In the genomic region with DNA sequence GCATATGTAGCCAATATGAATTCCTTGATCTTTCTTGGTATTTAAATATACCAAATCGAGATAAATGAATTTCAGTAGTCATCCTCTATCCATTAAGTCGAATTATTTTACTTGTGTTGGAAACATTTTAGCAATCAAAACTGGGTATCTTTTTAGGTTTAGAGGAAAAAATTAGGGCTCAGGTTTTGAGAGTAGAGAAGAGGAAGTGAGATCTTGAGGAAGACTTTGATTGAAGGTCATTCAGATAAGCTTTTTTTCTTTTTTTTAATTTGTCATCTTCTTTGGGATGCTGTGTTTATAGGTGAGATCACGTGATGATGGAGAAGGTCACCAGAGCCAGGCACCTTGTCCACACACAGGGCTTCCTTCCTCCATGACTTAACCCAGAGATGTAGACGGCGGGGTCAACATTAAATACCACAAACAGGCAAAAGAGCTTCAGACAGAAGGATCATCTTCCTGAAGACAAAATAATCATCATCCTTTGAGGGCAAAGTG, we compare ENCODE assay signal across 34 cellular contexts.
"Had no signal": no experiment of that assay in that cellular context is flagged by ENCODE, and none has a peak within 500 bp of the region (broad histone marks: within the 10 kb centered on the region; RNA-seq: fewer than 3 reads in every experiment).

No MANE protein-coding gene starts in this region.

- H3K4me1 ChIP-seq: body of pancreas, breast epithelium, colonic mucosa, esophagus squamous epithelium had no signal

- H3K27ac ChIP-seq: adrenal gland, body of pancreas, breast epithelium, cardiac muscle cell, colonic mucosa, epithelial cell of prostate, esophagus squamous epithelium, heart left ventricle, WERI-Rb-1 had no signal

- H3K27me3 ChIP-seq: adrenal gland, body of pancreas, breast epithelium, cardiac muscle cell, colonic mucosa, esophagus squamous epithelium, heart left ventricle had no signal

- FAIRE-seq: endometrium, endothelial cell of umbilical vein had no signal

- ATAC-seq: activated CD4-positive, CD25-positive, alpha-beta regulatory T cell treated with anti-CD3 and anti-CD28 coated beads, Interleukin-2, amount 50 U/mL, for 24 hours; activated CD8-positive, alpha-beta memory T cell treated with anti-CD3 and anti-CD28 coated beads, Interleukin-2, amount 10 ng/mL, durations not matched to agents 7 days and 5 days; activated naive CD8-positive, alpha-beta T cell treated with anti-CD3 and anti-CD28 coated beads, Interleukin-2, amount 50 U/mL, for 24 hours; body of pancreas; heart left ventricle; T-helper 17 cell had no signal

- H3K9me3 Mint-ChIP-seq: activated B cell treated with CpG ODN at 0.5 μM for 24 hours; activated naive CD4-positive, alpha-beta T cell treated with anti-CD3 and anti-CD28 coated beads for 36 hours had no signal

- H3K9me3 ChIP-seq: adrenal gland, body of pancreas, colonic mucosa, esophagus squamous epithelium had no signal

- H3K4me3 Mint-ChIP-seq: activated B cell treated with CpG ODN at 0.5 μM for 24 hours; activated CD4-positive, alpha-beta memory T cell treated with anti-CD3 and anti-CD28 coated beads, Interleukin-2, amount 10 ng/mL, durations not matched to agents 7 days and 5 days; activated CD8-positive, alpha-beta memory T cell treated with anti-CD3 and anti-CD28 coated beads, Interleukin-2, amount 10 ng/mL, durations not matched to agents 7 days and 5 days; activated naive CD4-positive, alpha-beta T cell treated with anti-CD3 and anti-CD28 coated beads for 36 hours; activated naive CD4-positive, alpha-beta T cell treated with anti-CD3 and anti-CD28 coated beads, Interleukin-2, amount 50 U/mL, for 24 hours; activated naive CD8-positive, alpha-beta T cell treated with anti-CD3 and anti-CD28 coated beads for 36 hours; activated naive CD8-positive, alpha-beta T cell treated with anti-CD3 and anti-CD28 coated beads, Interleukin-2, amount 50 U/mL, for 24 hours; T-helper 17 cell; T-helper 2 cell treated with Interferon-gamma antibody and Interleukin-4, amounts not matched to agents 5 μg/mL and 100 μg/mL, for 36 hours had no signal

- H3K4me3 ChIP-seq: adrenal gland, body of pancreas, breast epithelium, cardiac muscle cell, colonic mucosa, esophagus squamous epithelium, heart left ventricle had no signal

- H3K36me3 ChIP-seq: adrenal gland, breast epithelium, cardiac muscle cell, colonic mucosa, esophagus squamous epithelium, heart left ventricle, WERI-Rb-1 had no signal

- H3K27me3 Mint-ChIP-seq: activated CD4-positive, alpha-beta memory T cell treated with anti-CD3 and anti-CD28 coated beads, Interleukin-2, amount 10 ng/mL, durations not matched to agents 7 days and 5 days; activated CD8-positive, alpha-beta memory T cell treated with anti-CD3 and anti-CD28 coated beads, Interleukin-2, amount 10 ng/mL, durations not matched to agents 7 days and 5 days; activated naive CD4-positive, alpha-beta T cell treated with anti-CD3 and anti-CD28 coated beads, Interleukin-2, amount 50 U/mL, for 24 hours; activated naive CD8-positive, alpha-beta T cell treated with anti-CD3 and anti-CD28 coated beads for 36 hours; activated naive CD8-positive, alpha-beta T cell treated with anti-CD3 and anti-CD28 coated beads, Interleukin-2, amount 50 U/mL, for 24 hours; T-helper 17 cell had no signal

- H3K36me3 Mint-ChIP-seq: activated naive CD4-positive, alpha-beta T cell treated with anti-CD3 and anti-CD28 coated beads, Interleukin-2, amount 50 U/mL, for 24 hours had no signal

- DNase-seq: activated B cell treated with CpG ODN at 0.5 μM for 24 hours; activated CD4-positive, alpha-beta memory T cell treated with anti-CD3 and anti-CD28 coated beads, Interleukin-2, amount 10 ng/mL, durations not matched to agents 7 days and 5 days; activated CD4-positive, alpha-beta T cell treated with anti-CD3 and anti-CD28 coated beads for 48 hours; activated CD8-positive, alpha-beta memory T cell treated with anti-CD3 and anti-CD28 coated beads, Interleukin-2, amount 10 ng/mL, durations not matched to agents 7 days and 5 days; activated CD8-positive, alpha-beta memory T cell treated with anti-CD3 and anti-CD28 coated beads, Interleukin-2, amount 50 U/mL, for 4 hours; activated effector memory CD4-positive, alpha-beta T cell treated with Interleukin-2 at 50 U/mL for 16 hours; activated gamma-delta T cell treated with Interleukin-2 at 50 U/mL for 16 hours; activated naive CD4-positive, alpha-beta T cell treated with anti-CD3 and anti-CD28 coated beads for 36 hours; activated naive CD8-positive, alpha-beta T cell treated with anti-CD3 and anti-CD28 coated beads for 36 hours; activated naive CD8-positive, alpha-beta T cell treated with anti-CD3 and anti-CD28 coated beads, Interleukin-2, amount 50 U/mL, for 24 hours; activated T-cell treated with anti-CD3 and anti-CD28 coated beads, Interleukin-2, amount 50 U/mL, for 1 hour; activated T-cell treated with anti-CD3 and anti-CD28 coated beads, Interleukin-2, amount 50 U/mL, for 48 hours; adrenal gland; aorta; body of pancreas; central memory CD4-positive, alpha-beta T cell; colonic mucosa; effector CD8-positive, alpha-beta T cell; esophagus squamous epithelium; foreskin melanocyte; heart left ventricle; hypothalamus; T-helper 1 cell; T-helper 17 cell; T1000; WERI-Rb-1 had no signal

- H3K27ac Mint-ChIP-seq: activated B cell treated with CpG ODN at 0.5 μM for 24 hours; activated CD4-positive, alpha-beta memory T cell treated with anti-CD3 and anti-CD28 coated beads, Interleukin-2, amount 10 ng/mL, durations not matched to agents 7 days and 5 days; activated CD8-positive, alpha-beta memory T cell treated with anti-CD3 and anti-CD28 coated beads, Interleukin-2, amount 10 ng/mL, durations not matched to agents 7 days and 5 days; activated naive CD4-positive, alpha-beta T cell treated with anti-CD3 and anti-CD28 coated beads for 36 hours; activated naive CD4-positive, alpha-beta T cell treated with anti-CD3 and anti-CD28 coated beads, Interleukin-2, amount 50 U/mL, for 24 hours; activated naive CD8-positive, alpha-beta T cell treated with anti-CD3 and anti-CD28 coated beads for 36 hours; activated naive CD8-positive, alpha-beta T cell treated with anti-CD3 and anti-CD28 coated beads, Interleukin-2, amount 50 U/mL, for 24 hours; T-helper 17 cell; T-helper 2 cell treated with Interferon-gamma antibody and Interleukin-4, amounts not matched to agents 5 μg/mL and 100 μg/mL, for 36 hours had no signal

- H3K4me1 Mint-ChIP-seq: activated B cell treated with CpG ODN at 0.5 μM for 24 hours had no signal
